18 cellular contexts compared by ENCODE assay signal in genomic region chr1:175200626-175201025, GRCh38. TPM values are rescaled to one million over a fixed set of nuclear protein-coding genes. Genes with fewer than 3 reads are reported as not detected.
DNase-seq lines count a peak whose midpoint lies in the region; ATAC-seq and TF ChIP-seq lines count a peak whose summit lies in the region.
"Had no signal": no experiment of that assay in that cellular context is flagged by ENCODE, and none has a peak within 500 bp of the region (broad histone marks: within the 10 kb centered on the region; RNA-seq: fewer than 3 reads in every experiment).

No MANE protein-coding gene starts in this region.

- H2AFZ ChIP-seq in GM23338 (0 out of 2 replicates have a peak overlapping the region, but pooled peaks have one; percentile 8), mesenchymal stem cell (ENCODE audit: low read depth, low read length) (no peak overlapping the region)

- peak overlapping the region; percentile 6 for H2BK15ac ChIP-seq in mesenchymal stem cell (ENCODE audit: low read depth, poor library complexity, severe bottlenecking)

- no peak for TF ChIP-seq POLR2A in esophagus muscularis mucosa (IDR thresholded peaks at IDR 0.05; ENCODE audit: low read depth)

- intact Hi-C loops in esophagus muscularis mucosa (cut with DNase I) (no loop called here), mucosa of descending colon (cut with DNase I, micrococcal nuclease) (no loop called here)

- no peaks in the 10 kb centered on the region for H3K79me2 ChIP-seq in GM23338 (replicated peaks; ENCODE audit: insufficient read depth)

- peaks cover 2% of the 10 kb centered on the region for H3K27me3 Mint-ChIP-seq in GM23338 (ENCODE audit: insufficient read depth, low read depth, poor library complexity)
- no peaks in the 10 kb centered on the region for H3K27me3 Mint-ChIP-seq in activated naive CD8-positive, alpha-beta T cell treated with anti-CD3 and anti-CD28 coated beads for 36 hours
- H3K27me3 Mint-ChIP-seq: memory B cell; stimulated activated naive CD8-positive, alpha-beta T cell treated with anti-CD3 and anti-CD28 coated beads, Interleukin-15, Interleukin-2, amounts not matched to agents 100 ng/mL and 50 ng/mL, for 24 hours had no signal

- H3K4me2 ChIP-seq in GM23338 = no peak overlapping the region
- H3K4me2 ChIP-seq in mesenchymal stem cell (ENCODE audit: low read length, poor library complexity, severe bottlenecking) = no peak overlapping the region
- H3K4me2 ChIP-seq: KMS-11 had no signal

- H3K9me3 ChIP-seq in esophagus muscularis mucosa (no peaks in the 10 kb centered on the region), mesenchymal stem cell (ENCODE audit: control insufficient read depth, low read length) (no peaks in the 10 kb centered on the region), subcutaneous abdominal adipose tissue (ENCODE audit: control insufficient read depth in 5 of 5, low read length in 5 of 5) (no peaks in the 10 kb centered on the region), mucosa of descending colon (no peaks in the 10 kb centered on the region)

- H3F3A ChIP-seq in GM23338 (replicated peaks; ENCODE audit: low read depth) = no peaks in the 10 kb centered on the region

- no peak overlapping the region for H3K14ac ChIP-seq in mesenchymal stem cell (ENCODE audit: low read length in 2 of 2)

- no peaks in the 10 kb centered on the region for H3K79me1 ChIP-seq in mesenchymal stem cell (replicated peaks; ENCODE audit: low read length, poor library complexity, severe bottlenecking)

- no peak overlapping the region for H3K4ac ChIP-seq in mesenchymal stem cell (ENCODE audit: low read depth in 1 of 2, low read length in 2 of 2)

- H4K91ac ChIP-seq in mesenchymal stem cell (ENCODE audit: low read length) = no peak overlapping the region

- peaks cover 4% of the 10 kb centered on the region; the same call in 1 of the 2 replicates for H3K9me2 ChIP-seq in GM23338 (ENCODE audit: insufficient read depth)

- no peak overlapping the region for H3K4me3 ChIP-seq in GM23338
- no peak overlapping the region for H3K4me3 ChIP-seq in esophagus muscularis mucosa
- no peak overlapping the region for H3K4me3 ChIP-seq in mesenchymal stem cell (ENCODE audit: insufficient read depth in 1 of 2, low read depth in 1 of 2, low read length in 2 of 2)
- H3K4me3 ChIP-seq in subcutaneous abdominal adipose tissue (ENCODE audit: low read depth in 1 of 5, low read length in 5 of 5) = peak overlapping the region in 1 of 5 donors; percentile 11
- no peak overlapping the region for H3K4me3 ChIP-seq in mucosa of descending colon
- H3K4me3 ChIP-seq: dorsolateral prefrontal cortex had no signal

- H3K9ac ChIP-seq in mesenchymal stem cell (ENCODE audit: low read length) (no peak overlapping the region), subcutaneous abdominal adipose tissue (ENCODE audit: low read length in 5 of 5) (peak overlapping the region in 2 of 5 donors; percentile 50 to 54)
- H3K9ac ChIP-seq: KMS-11 had no signal

- H2BK5ac ChIP-seq in mesenchymal stem cell (ENCODE audit: low read depth, low read length, poor library complexity, severe bottlenecking) = no peak overlapping the region

- H2AK5ac ChIP-seq in mesenchymal stem cell (ENCODE audit: low read length, severe bottlenecking) = no peak overlapping the region

- H3K27ac ChIP-seq in GM23338 (ENCODE audit: low read depth) (no peak overlapping the region), esophagus muscularis mucosa (replicated peaks in 1 of 4) (peak overlapping the region; percentile 64 to 76 (median 70)), mesenchymal stem cell (ENCODE audit: low read length, poor library complexity, severe bottlenecking) (no peak overlapping the region), subcutaneous abdominal adipose tissue (ENCODE audit: low read depth, low read length) (peak overlapping the region; percentile 67)
- H3K27ac ChIP-seq: KMS-11 had no signal

- H2BK120ac ChIP-seq in mesenchymal stem cell (ENCODE audit: low read depth, low read length) = no peak overlapping the region

- 46% methylated on average over 2 of the region's 2 CpGs for WGBS in esophagus muscularis mucosa
- 62% methylated on average over 2 of the region's 2 CpGs for WGBS in mesenchymal stem cell

- no peak for ATAC-seq in GM23338
- no peak for ATAC-seq in GM18858 (IDR thresholded peaks at IDR 0.05; ENCODE audit: unreplicated experiment)
- no peak for ATAC-seq in mucosa of descending colon

- no peak for TF ChIP-seq CTCF in GM23338 (conservative IDR thresholded peaks at IDR 0.05; ENCODE audit: low read depth in 2 of 2)
- no peak for TF ChIP-seq CTCF in esophagus muscularis mucosa (IDR thresholded peaks at IDR 0.05)
- no peak for TF ChIP-seq CTCF in mucosa of descending colon (IDR thresholded peaks at IDR 0.05)

- DNase-seq in GM23338 (ENCODE audit: low spot score) = no peak
- no peak for DNase-seq in esophagus muscularis mucosa (ENCODE audit: extremely low spot score)
- no peak for DNase-seq in mesenchymal stem cell
- no peak for DNase-seq in NOMO-1 (lab: John Stamatoyannopoulos, UW; ENCODE audit: unreplicated experiment in 2 of 2)
- DNase-seq in activated naive CD8-positive, alpha-beta T cell treated with anti-CD3 and anti-CD28 coated beads for 36 hours = no peak
- DNase-seq in mucosa of descending colon = no peak
- DNase-seq: activated effector memory CD4-positive, alpha-beta T cell treated with Interleukin-2 at 50 U/mL for 16 hours; COR-L47; dorsolateral prefrontal cortex; GDM1; NCI-H524 treated with DMSO at 0.1 percent for 48 hours; SW 1271 had no signal

- H3K9me3 Mint-ChIP-seq in GM23338 = no peaks in the 10 kb centered on the region; the same call in 2 of the 3 replicates
- H3K9me3 Mint-ChIP-seq in activated naive CD8-positive, alpha-beta T cell treated with anti-CD3 and anti-CD28 coated beads for 36 hours = no peaks in the 10 kb centered on the region
- H3K9me3 Mint-ChIP-seq: memory B cell; stimulated activated naive CD8-positive, alpha-beta T cell treated with anti-CD3 and anti-CD28 coated beads, Interleukin-15, Interleukin-2, amounts not matched to agents 100 ng/mL and 50 ng/mL, for 24 hours had no signal

- no peak overlapping the region for H3K4me3 Mint-ChIP-seq in GM23338
- H3K4me3 Mint-ChIP-seq in activated naive CD8-positive, alpha-beta T cell treated with anti-CD3 and anti-CD28 coated beads for 36 hours = no peak overlapping the region
- H3K4me3 Mint-ChIP-seq: memory B cell; stimulated activated naive CD8-positive, alpha-beta T cell treated with anti-CD3 and anti-CD28 coated beads, Interleukin-15, Interleukin-2, amounts not matched to agents 100 ng/mL and 50 ng/mL, for 24 hours had no signal

- no peak overlapping the region for H3K27ac Mint-ChIP-seq in GM23338
- H3K27ac Mint-ChIP-seq in activated naive CD8-positive, alpha-beta T cell treated with anti-CD3 and anti-CD28 coated beads for 36 hours = no peak overlapping the region
- H3K27ac Mint-ChIP-seq: memory B cell; stimulated activated naive CD8-positive, alpha-beta T cell treated with anti-CD3 and anti-CD28 coated beads, Interleukin-15, Interleukin-2, amounts not matched to agents 100 ng/mL and 50 ng/mL, for 24 hours had no signal

- H3K4me1 Mint-ChIP-seq in GM23338 = no peaks in the 10 kb centered on the region; the same call in 2 of the 3 replicates
- H3K4me1 Mint-ChIP-seq in activated naive CD8-positive, alpha-beta T cell treated with anti-CD3 and anti-CD28 coated beads for 36 hours = peaks cover 12% of the 10 kb centered on the region

- H3K36me3 Mint-ChIP-seq in GM23338 (ENCODE audit: low read depth) = no peaks in the 10 kb centered on the region
- no peaks in the 10 kb centered on the region for H3K36me3 Mint-ChIP-seq in activated naive CD8-positive, alpha-beta T cell treated with anti-CD3 and anti-CD28 coated beads for 36 hours
- H3K36me3 Mint-ChIP-seq: memory B cell had no signal

- H3K36me3 ChIP-seq in GM23338 (ENCODE audit: insufficient read depth) (no peaks in the 10 kb centered on the region), esophagus muscularis mucosa (no peaks in the 10 kb centered on the region), mesenchymal stem cell (ENCODE audit: control insufficient read depth in 1 of 2, insufficient read depth in 2 of 2, low read depth in 1 of 2, low read length in 2 of 2) (no peaks in the 10 kb centered on the region), subcutaneous abdominal adipose tissue (ENCODE audit: control insufficient read depth in 5 of 5, insufficient read depth in 5 of 5, low read length in 5 of 5) (no peaks in the 10 kb centered on the region), mucosa of descending colon (ENCODE audit: low read depth) (no peaks in the 10 kb centered on the region)

- no peak overlapping the region for H4K8ac ChIP-seq in mesenchymal stem cell (ENCODE audit: low read length)

- H3K27me3 ChIP-seq in GM23338 (ENCODE audit: insufficient read depth) (no peaks in the 10 kb centered on the region), esophagus muscularis mucosa (no peaks in the 10 kb centered on the region), mesenchymal stem cell (ENCODE audit: control insufficient read depth in 1 of 2, insufficient read depth in 1 of 2, low read length in 2 of 2) (peaks cover 0 to 26% of the 10 kb centered on the region in 2 experiments), subcutaneous abdominal adipose tissue (ENCODE audit: control insufficient read depth in 5 of 5, insufficient read depth in 4 of 5, low read length in 5 of 5) (no peaks in the 10 kb centered on the region)

- no peak overlapping the region for H3K18ac ChIP-seq in mesenchymal stem cell (ENCODE audit: low read depth in 1 of 2, low read length in 2 of 2)

- peak overlapping the region in 1 of 2 experiments; percentile 38 for H2BK12ac ChIP-seq in mesenchymal stem cell (ENCODE audit: low read length in 2 of 2)

- TF ChIP-seq EP300 in esophagus muscularis mucosa (IDR thresholded peaks at IDR 0.05) = no peak

- H4K20me1 ChIP-seq in GM23338 (replicated peaks; ENCODE audit: insufficient read depth) = no peaks in the 10 kb centered on the region

- no peak overlapping the region for H3K23ac ChIP-seq in mesenchymal stem cell (ENCODE audit: low read length in 2 of 2)

- no peaks in the 10 kb centered on the region for H3K4me1 ChIP-seq in GM23338 (ENCODE audit: insufficient read depth)
- peaks cover 21 to 36% (median 23%) of the 10 kb centered on the region in 4 donors for H3K4me1 ChIP-seq in esophagus muscularis mucosa
- no peaks in the 10 kb centered on the region for H3K4me1 ChIP-seq in mesenchymal stem cell (ENCODE audit: control insufficient read depth, insufficient read depth, low read depth, low read length)
- peaks cover 6 to 45% (median 36%) of the 10 kb centered on the region in 5 donors for H3K4me1 ChIP-seq in subcutaneous abdominal adipose tissue (ENCODE audit: control insufficient read depth in 5 of 5, insufficient read depth in 5 of 5, low read length in 5 of 5)
- no peaks in the 10 kb centered on the region for H3K4me1 ChIP-seq in mucosa of descending colon (ENCODE audit: low read depth)

TF ChIP-seq in GM23338, 12 proteins besides CTCF, POLR2A, EP300 and RAD21 (continues in another document):
- TF ChIP-seq STAT1 (IDR thresholded peaks at IDR 0.05; ENCODE audit: unreplicated experiment) = no peak

RNA-seq across cellular contexts. Expression of gene KIAA0040, which starts 8.1 kb away (rescaled TPM):
- total RNA-seq in GM23338 (2014; rRNA removed; shearing (Covaris generic)) = 10.2 and 11.9 TPM in 2 replicates
- 7.0 and 7.3 TPM in 2 replicates for polyA plus RNA-seq in GM23338 (2016; fragmentation: Nextera tagmentation; extraction: Ambion mirVana)
- total RNA-seq in esophagus muscularis mucosa (100 to 1,000 TPM in 1 of 4 donors, 10 to 100 TPM in 3; 37.0 to 109 (median 45.1) TPM), mucosa of descending colon (10 to 100 TPM; 13.3 to 18.8 (median 13.3) TPM)
- polyA plus RNA-seq in mesenchymal stem cell (2013, experiment 1 of 2) = 2.7 TPM
- 2.7 TPM for polyA plus RNA-seq in mesenchymal stem cell (2013, experiment 2 of 2)
- total RNA-seq in activated naive CD8-positive, alpha-beta T cell treated with anti-CD3 and anti-CD28 coated beads for 36 hours = 10 to 100 TPM; 26.4 to 27.6 TPM
- polyA plus RNA-seq: AG04450 had no signal

Comparison
In these comparisons a context has a peak if more than half of its experiments do, and no peak if none do; other contexts are left out.
1. H3K27ac ChIP-seq: peak in esophagus muscularis mucosa (4 of 4) and subcutaneous abdominal adipose tissue (single experiment); none in GM23338 (single experiment) and mesenchymal stem cell (single experiment).